18 cellular contexts compared by ENCODE assay signal in the genomic region with DNA sequence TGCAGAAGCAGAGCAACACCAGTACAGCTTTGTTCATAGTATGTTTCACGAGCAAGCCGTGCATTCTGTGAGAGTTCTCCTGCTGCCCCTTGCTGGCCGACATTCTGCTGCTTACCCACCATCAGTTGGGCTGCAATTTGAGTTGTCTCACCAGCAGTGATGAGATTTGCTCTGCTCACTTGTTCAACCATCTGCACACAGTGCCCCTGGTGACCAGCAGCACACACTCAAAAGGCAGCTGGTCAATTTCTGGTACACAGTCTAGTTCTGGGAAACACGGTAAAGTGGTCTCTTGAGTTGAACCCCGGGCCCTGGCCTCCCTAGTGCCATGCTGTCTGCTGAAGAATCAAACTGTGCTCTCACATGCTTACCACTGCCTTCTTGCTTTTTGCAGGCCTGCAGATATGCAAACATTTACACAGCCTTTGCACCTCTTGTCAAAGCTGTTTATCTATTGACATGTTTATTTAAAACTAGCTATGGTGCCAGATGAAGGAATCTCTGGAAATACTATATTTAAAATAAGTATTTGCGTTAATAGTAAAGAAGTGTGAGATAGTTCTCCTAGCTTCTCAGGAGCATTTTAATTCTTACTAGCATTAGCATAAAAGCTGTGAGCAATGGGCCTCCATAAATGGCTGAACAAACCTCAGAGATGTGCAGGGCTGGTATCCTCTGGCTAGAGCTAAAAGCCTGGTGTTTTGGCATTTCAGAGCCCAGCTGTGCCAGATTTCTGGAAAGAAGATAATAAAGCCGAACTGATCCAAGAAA.
DNase-seq lines count a peak whose midpoint lies in the region; FAIRE-seq and TF ChIP-seq lines count a peak whose summit lies in the region.
"Had no signal": no experiment of that assay in that cellular context is flagged by ENCODE, and none has a peak within 500 bp of the region (broad histone marks: within the 10 kb centered on the region; RNA-seq: fewer than 3 reads in every experiment).

No MANE protein-coding gene starts in this region.

- no peaks in the 10 kb centered on the region for H3K27me3 ChIP-seq in neural progenitor cell

- no peaks in the 10 kb centered on the region for H3K9me3 Mint-ChIP-seq in neural progenitor cell
- no peaks in the 10 kb centered on the region for H3K9me3 Mint-ChIP-seq in osteocyte (ENCODE audit: unreplicated experiment)
- H3K9me3 Mint-ChIP-seq: activated T-helper 17 cell treated with anti-CD3 and anti-CD28 coated beads, Interleukin-2, amount 50 U/mL, for 72 hours; CD14-positive monocyte; stimulated activated naive CD8-positive, alpha-beta T cell treated with anti-CD3 and anti-CD28 coated beads, Interleukin-15, amount 100 ng/mL, for 72 hours had no signal

- H3K27me3 Mint-ChIP-seq in neural progenitor cell (ENCODE audit: insufficient read depth, low read depth): no peaks in the 10 kb centered on the region
- H3K27me3 Mint-ChIP-seq in osteocyte (ENCODE audit: unreplicated experiment): no peaks in the 10 kb centered on the region
- H3K27me3 Mint-ChIP-seq: activated T-helper 17 cell treated with anti-CD3 and anti-CD28 coated beads, Interleukin-2, amount 50 U/mL, for 72 hours; stimulated activated naive CD8-positive, alpha-beta T cell treated with anti-CD3 and anti-CD28 coated beads, Interleukin-15, amount 100 ng/mL, for 72 hours had no signal

- peaks cover 4% of the 10 kb centered on the region for H3K4me1 ChIP-seq in neural progenitor cell
- H3K4me1 ChIP-seq: psoas muscle had no signal

- H3K4me3 Mint-ChIP-seq in neural progenitor cell: no peak overlapping the region
- no peak overlapping the region for H3K4me3 Mint-ChIP-seq in osteocyte (ENCODE audit: unreplicated experiment)
- H3K4me3 Mint-ChIP-seq: activated T-helper 17 cell treated with anti-CD3 and anti-CD28 coated beads, Interleukin-2, amount 50 U/mL, for 72 hours; CD14-positive monocyte; stimulated activated naive CD8-positive, alpha-beta T cell treated with anti-CD3 and anti-CD28 coated beads, Interleukin-15, amount 100 ng/mL, for 72 hours had no signal

- peaks cover 5% of the 10 kb centered on the region for H3K4me1 Mint-ChIP-seq in neural progenitor cell
- H3K4me1 Mint-ChIP-seq in osteocyte (ENCODE audit: unreplicated experiment): no peaks in the 10 kb centered on the region
- H3K4me1 Mint-ChIP-seq: activated T-helper 17 cell treated with anti-CD3 and anti-CD28 coated beads, Interleukin-2, amount 50 U/mL, for 72 hours; CD14-positive monocyte had no signal

- no peak for FAIRE-seq in GM12892 (lab: Jason Lieb, UNC)

- no peak overlapping the region for H3K4me2 ChIP-seq in neural progenitor cell

- TF ChIP-seq POLR2A in GM12892 (IDR thresholded peaks at IDR 0.05; ENCODE audit: low read depth, low read length): no peak

- no peak overlapping the region for H3K27ac Mint-ChIP-seq in neural progenitor cell
- no peak overlapping the region for H3K27ac Mint-ChIP-seq in osteocyte (ENCODE audit: unreplicated experiment)
- H3K27ac Mint-ChIP-seq: activated T-helper 17 cell treated with anti-CD3 and anti-CD28 coated beads, Interleukin-2, amount 50 U/mL, for 72 hours; CD14-positive monocyte; stimulated activated naive CD8-positive, alpha-beta T cell treated with anti-CD3 and anti-CD28 coated beads, Interleukin-15, amount 100 ng/mL, for 72 hours had no signal

- H3K9ac ChIP-seq in neural progenitor cell: no peak overlapping the region

- no peaks in the 10 kb centered on the region for H3K79me2 ChIP-seq in neural progenitor cell (ENCODE audit: low read depth)

- peak in 2 of 3 experiments; percentile 6 to 27 for DNase-seq in NCI-H1417 (lab: John Stamatoyannopoulos, UW)
- DNase-seq in NCI-H1417 treated with DMSO at 0.1 percent for 48 hours (lab: John Stamatoyannopoulos, UW): no peak
- DNase-seq in NCI-H524 (lab: John Stamatoyannopoulos, UW): peak; percentile 86 to 92
- DNase-seq in ecto neural progenitor cell (ENCODE audit: low spot score): peak; percentile 46
- DNase-seq in neural progenitor cell (ENCODE audit: low spot score): peak; percentile 22
- DNase-seq in osteocyte (ENCODE audit: extremely low spot score, unreplicated experiment): no peak
- no peak for DNase-seq in C1 segment of cervical spinal cord (lab: John Stamatoyannopoulos, UW)
- DNase-seq in GM12892 (ENCODE audit: insufficient read length): no peak
- DNase-seq: activated CD8-positive, alpha-beta memory T cell treated with anti-CD3 and anti-CD28 coated beads for 24 hours; cerebellar nuclear complex; DMS79; left colon; MM.1S; NCI-H2171; psoas muscle; stimulated activated naive CD8-positive, alpha-beta T cell treated with anti-CD3 and anti-CD28 coated beads, Interleukin-15, amount 100 ng/mL, for 72 hours had no signal

- H3K9me3 ChIP-seq in neural progenitor cell (ENCODE audit: low read depth): no peaks in the 10 kb centered on the region
- H3K9me3 ChIP-seq: psoas muscle had no signal

- TF ChIP-seq CTCF in neural progenitor cell (IDR thresholded peaks at IDR 0.05) (no peak), osteocyte (IDR thresholded peaks at IDR 0.05) (no peak)

- H3K27ac ChIP-seq in neural progenitor cell: no peak overlapping the region
- H3K27ac ChIP-seq: psoas muscle had no signal

- peak overlapping the region; percentile 65 for H2AFZ ChIP-seq in neural progenitor cell (replicated peaks)

- H3K36me3 Mint-ChIP-seq in neural progenitor cell (no peaks in the 10 kb centered on the region), osteocyte (ENCODE audit: unreplicated experiment) (no peaks in the 10 kb centered on the region)
- H3K36me3 Mint-ChIP-seq: CD14-positive monocyte had no signal

- H4K20me1 ChIP-seq in neural progenitor cell (ENCODE audit: low read depth): no peaks in the 10 kb centered on the region

- no peaks in the 10 kb centered on the region for H3F3A ChIP-seq in neural progenitor cell (ENCODE audit: low read depth)

- H3K36me3 ChIP-seq in neural progenitor cell: no peaks in the 10 kb centered on the region

- no peak overlapping the region for H3K4me3 ChIP-seq in neural progenitor cell
- H3K4me3 ChIP-seq: psoas muscle had no signal

Comparison
In these comparisons a context has a peak if more than half of its experiments do, and no peak if none do; other contexts are left out.
1. DNase-seq: peak in NCI-H1417 (2 of 3), NCI-H524 (2 of 2), ecto neural progenitor cell (single experiment) and neural progenitor cell (single experiment); none in NCI-H1417 treated with DMSO at 0.1 percent for 48 hours (single experiment), osteocyte (single experiment), C1 segment of cervical spinal cord (0 of 14) and GM12892 (single experiment).